ENCODE assay signal across 8 cellular contexts in the genomic region with DNA sequence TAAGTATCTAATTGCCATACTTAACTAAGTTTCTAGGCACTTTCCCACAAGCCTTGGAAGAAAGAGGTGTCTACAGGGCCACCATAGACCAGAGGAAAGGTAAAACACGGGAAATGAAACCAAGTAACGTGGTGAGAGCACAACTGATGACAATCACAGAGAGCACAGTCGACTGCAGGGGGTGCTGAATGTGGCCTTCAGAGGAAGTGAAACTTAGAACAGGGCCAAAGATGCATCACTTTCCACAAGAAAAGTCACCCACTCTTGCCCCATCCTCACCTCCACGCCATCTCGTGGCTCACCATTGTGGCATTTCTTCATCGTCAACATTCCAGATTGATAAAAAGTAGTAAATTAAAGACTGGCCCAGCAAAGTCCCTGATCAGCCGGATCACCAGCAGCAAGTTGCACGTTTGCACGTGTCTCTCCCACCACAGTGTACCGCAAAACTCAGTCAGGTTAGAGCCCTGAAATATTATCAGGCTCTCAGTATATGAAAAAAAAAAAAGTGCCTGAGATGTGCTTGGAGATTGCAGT. TPM values are rescaled to one million over a fixed set of nuclear protein-coding genes. Genes with fewer than 3 reads are reported as not detected.
A peak's percentile ranks its signal among the peaks of the same experiment; 100 is the strongest.
DNase-seq lines count a peak whose midpoint lies in the region; ATAC-seq and TF ChIP-seq lines count a peak whose summit lies in the region.

No MANE protein-coding gene starts in this region.

- DNase-seq in MM.1S (peak; percentile 62), OCI-M1 (lab: John Stamatoyannopoulos, UW) (no peak), HT-29 (ENCODE audit: low spot score) (no peak), NCI-H2029 treated with DMSO at 0.1 percent for 48 hours (lab: John Stamatoyannopoulos, UW) (no peak)
- DNase-seq in activated T-cell treated with anti-CD3 and anti-CD28 coated beads, Interleukin-2, amount 50 U/mL, for 72 hours, result peak; percentile 77 to 85
- peak; percentile 48 to 78 for DNase-seq in stimulated activated CD4-positive, alpha-beta T cell treated with anti-CD3 and anti-CD28 coated beads, Interleukin-4, amount 100 ng/mL, for 4 hours

- no peaks in the 10 kb centered on the region for H3K9me3 Mint-ChIP-seq in activated T-cell treated with anti-CD3 and anti-CD28 coated beads, Interleukin-2, amount 50 U/mL, for 72 hours

- peak overlapping the region; percentile 96 for H3K27ac Mint-ChIP-seq in activated T-cell treated with anti-CD3 and anti-CD28 coated beads, Interleukin-2, amount 50 U/mL, for 72 hours

- H3K4me3 Mint-ChIP-seq in activated T-cell treated with anti-CD3 and anti-CD28 coated beads, Interleukin-2, amount 50 U/mL, for 72 hours, result peak overlapping the region; percentile 76 to 78

- H3K4me3 ChIP-seq in DOHH2 (ENCODE audit: low read length) (peak overlapping the region; percentile 46), MM.1S (ENCODE audit: low read length) (peak overlapping the region; percentile 33; the same call in 1 of the 2 replicates)

- ATAC-seq in GM21515 (IDR thresholded peaks at IDR 0.05; ENCODE audit: unreplicated experiment), result peak; percentile 96
- peak; percentile 87 to 88 for ATAC-seq in activated T-cell treated with anti-CD3 and anti-CD28 coated beads, Interleukin-2, amount 50 U/mL, for 72 hours (replicated peaks in 1 of 2)

- H3K9me2 ChIP-seq in DOHH2 (replicated peaks; ENCODE audit: control insufficient read depth, low read length) (no peaks in the 10 kb centered on the region), MM.1S (replicated peaks; ENCODE audit: insufficient read depth, low read length) (no peaks in the 10 kb centered on the region)

- H3K4me2 ChIP-seq in DOHH2 (ENCODE audit: low read length), result peak overlapping the region; percentile 61
- peak overlapping the region; percentile 60 for H3K4me2 ChIP-seq in MM.1S (ENCODE audit: low read depth, low read length)

- TF ChIP-seq CTCF in DOHH2 (IDR thresholded peaks at IDR 0.05; ENCODE audit: low read depth, low read length, poor library complexity, severe bottlenecking), result peak; percentile 36
- TF ChIP-seq CTCF in MM.1S (IDR thresholded peaks at IDR 0.05; ENCODE audit: low read length), result peak; percentile 22; the same call in 1 of the 2 replicates

- H3K27me3 Mint-ChIP-seq in activated T-cell treated with anti-CD3 and anti-CD28 coated beads, Interleukin-2, amount 50 U/mL, for 72 hours (ENCODE audit: low read depth), result no peaks in the 10 kb centered on the region

- H3K4me1 Mint-ChIP-seq in activated T-cell treated with anti-CD3 and anti-CD28 coated beads, Interleukin-2, amount 50 U/mL, for 72 hours (ENCODE audit: low read depth), result peaks cover 94% of the 10 kb centered on the region

- H3F3A ChIP-seq in DOHH2 (ENCODE audit: control insufficient read depth, insufficient read depth), result peaks cover 7% of the 10 kb centered on the region; the same call in 1 of the 2 replicates
- H3F3A ChIP-seq in MM.1S (ENCODE audit: insufficient read depth, low read length), result peaks cover 5% of the 10 kb centered on the region; the same call in 1 of the 2 replicates

- H2AFZ ChIP-seq in MM.1S (ENCODE audit: low read length), result no peak overlapping the region

- H3K36me3 Mint-ChIP-seq in activated T-cell treated with anti-CD3 and anti-CD28 coated beads, Interleukin-2, amount 50 U/mL, for 72 hours (ENCODE audit: insufficient read depth in 2 of 2), result peaks cover 3 to 12% of the 10 kb centered on the region in 2 donors

- H3K27ac ChIP-seq in DOHH2 (ENCODE audit: low read depth, low read length) (peak overlapping the region; percentile 71), MM.1S (ENCODE audit: low read length) (peak overlapping the region; percentile 81)

- H3K79me2 ChIP-seq in DOHH2 (ENCODE audit: control insufficient read depth, low read length) (peaks cover 46% of the 10 kb centered on the region), MM.1S (ENCODE audit: low read length) (no peaks in the 10 kb centered on the region)

- H3K9me3 ChIP-seq in DOHH2 (ENCODE audit: control insufficient read depth, insufficient read depth, low read length), result no peaks in the 10 kb centered on the region
- H3K9me3 ChIP-seq in MM.1S (replicated peaks; ENCODE audit: insufficient read depth, low read length), result no peaks in the 10 kb centered on the region

- H3K4me1 ChIP-seq in DOHH2 (ENCODE audit: control insufficient read depth, low read length) (peaks cover 34% of the 10 kb centered on the region), MM.1S (ENCODE audit: low read length) (0 out of 2 replicates have a peak, but pooled peaks cover 15% of the 10 kb centered on the region)

- peaks cover 4% of the 10 kb centered on the region for H3K36me3 ChIP-seq in DOHH2 (ENCODE audit: control insufficient read depth, low read length)
- H3K36me3 ChIP-seq in MM.1S (replicated peaks; ENCODE audit: insufficient read depth, low read length), result no peaks in the 10 kb centered on the region

- H4K20me1 ChIP-seq in DOHH2 (ENCODE audit: control insufficient read depth, insufficient read depth, low read depth, low read length) (no peaks in the 10 kb centered on the region), MM.1S (ENCODE audit: insufficient read depth, low read length) (no peaks in the 10 kb centered on the region)

- peak overlapping the region; percentile 35; the same call in 1 of the 2 replicates for H3K9ac ChIP-seq in MM.1S (ENCODE audit: low read length)

- H3K27me3 ChIP-seq in DOHH2 (ENCODE audit: control insufficient read depth, low read length), result no peaks in the 10 kb centered on the region
- no peaks in the 10 kb centered on the region for H3K27me3 ChIP-seq in MM.1S (replicated peaks; ENCODE audit: insufficient read depth, low read length)

RNA-seq across cellular contexts. Expression of gene HIVEP2, which starts 31.4 kb away (rescaled TPM):
- total RNA-seq in activated T-cell treated with anti-CD3 and anti-CD28 coated beads, Interleukin-2, amount 50 U/mL, for 72 hours, result 10 to 100 TPM; 25.8 to 30.8 TPM
- total RNA-seq in HT-29 (2014; rRNA removed; shearing (Covaris generic)), result 4.5 and 5.3 TPM in 2 replicates

Comparison
In these comparisons a context has a peak if more than half of its experiments do, and no peak if none do; other contexts are left out.
1. DNase-seq: peak in MM.1S (single experiment), activated T-cell treated with anti-CD3 and anti-CD28 coated beads, Interleukin-2, amount 50 U/mL, for 72 hours (2 of 2) and stimulated activated CD4-positive, alpha-beta T cell treated with anti-CD3 and anti-CD28 coated beads, Interleukin-4, amount 100 ng/mL, for 4 hours (2 of 2); none in OCI-M1 (single experiment), HT-29 (single experiment) and NCI-H2029 treated with DMSO at 0.1 percent for 48 hours (single experiment).